In genomic region chr15:91499774-91500383, GRCh38 we compare ENCODE assay signal across 18 cellular contexts.
DNase-seq lines count a peak whose midpoint lies in the region; ATAC-seq, FAIRE-seq and TF ChIP-seq lines count a peak whose summit lies in the region.
"Had no signal": no experiment of that assay in that cellular context is flagged by ENCODE, and none has a peak within 500 bp of the region (broad histone marks: within the 10 kb centered on the region; RNA-seq: fewer than 3 reads in every experiment).

No MANE protein-coding gene starts in this region.

- H3K36me3 ChIP-seq in HUES64 (ENCODE audit: insufficient read depth, low read length) = no peaks in the 10 kb centered on the region
- no peaks in the 10 kb centered on the region for H3K36me3 ChIP-seq in H1 (ENCODE audit: control insufficient read depth in 2 of 4, insufficient read depth in 4 of 4, low read length in 3 of 4)
- no peaks in the 10 kb centered on the region for H3K36me3 ChIP-seq in neural progenitor cell
- H3K36me3 ChIP-seq in A673 (ENCODE audit: insufficient read depth, low read length, poor library complexity, severe bottlenecking) = no peaks in the 10 kb centered on the region
- no peaks in the 10 kb centered on the region for H3K36me3 ChIP-seq in pancreas
- H3K36me3 ChIP-seq: BLaER1 treated with 17β-estradiol and CSF1 and Interleukin-3, amounts not matched to agents 10 nM and 100 nM had no signal

- no peak overlapping the region for H3K4me3 ChIP-seq in HUES64 (ENCODE audit: low read length)
- no peak overlapping the region for H3K4me3 ChIP-seq in H1 (ENCODE audit: extremely low read depth in 1 of 4, insufficient read depth in 2 of 4, low read depth in 3 of 4, low read length in 4 of 4)
- no peak overlapping the region for H3K4me3 ChIP-seq in neural progenitor cell
- no peak overlapping the region for H3K4me3 ChIP-seq in A673 (ENCODE audit: low read depth, low read length, poor library complexity, severe bottlenecking)
- H3K4me3 ChIP-seq in pancreas = no peak overlapping the region
- H3K4me3 ChIP-seq: BLaER1 treated with 17β-estradiol and CSF1 and Interleukin-3, amounts not matched to agents 10 nM and 100 nM had no signal

- H2AFZ ChIP-seq in H1 (ENCODE audit: low read length) (peak overlapping the region; percentile 56), neural progenitor cell (replicated peaks) (peak overlapping the region; percentile 19)

- DNase-seq in COLO829 (ENCODE audit: low spot score) = peak; percentile 84
- no peak for DNase-seq in H1 (ENCODE audit: low read depth in 1 of 2, low spot score in 2 of 2)
- DNase-seq in neural progenitor cell (ENCODE audit: low spot score) = peak; percentile 32
- no peak for DNase-seq in A673 (ENCODE audit: low spot score)
- no peak for DNase-seq in pancreas
- no peak for DNase-seq in SHP77 treated with DMSO at 0.1 percent for 48 hours (lab: John Stamatoyannopoulos, UW)
- DNase-seq: AML-193; Calu3; CD4-positive, CD25-positive, alpha-beta regulatory T cell; DMS 273 treated with DMSO at 0.1 percent for 48 hours; GOT3; KBM-7 had no signal

- peaks cover 22% of the 10 kb centered on the region for H3K4me1 ChIP-seq in HUES64 (ENCODE audit: insufficient read depth, low read length)
- H3K4me1 ChIP-seq in H1 (replicated peaks in 1 of 4; ENCODE audit: control insufficient read depth in 3 of 4, insufficient read depth in 4 of 4, low read length in 3 of 4) = peaks cover 0 to 6% (median 3%) of the 10 kb centered on the region in 4 experiments; a peak in 3 of 7 replicates
- H3K4me1 ChIP-seq in neural progenitor cell = peaks cover 14% of the 10 kb centered on the region
- H3K4me1 ChIP-seq in A673 (ENCODE audit: insufficient read depth, low read length, poor library complexity, severe bottlenecking) = no peaks in the 10 kb centered on the region
- H3K4me1 ChIP-seq in pancreas = no peaks in the 10 kb centered on the region
- H3K4me1 ChIP-seq: BLaER1 treated with 17β-estradiol and CSF1 and Interleukin-3, amounts not matched to agents 10 nM and 100 nM had no signal

- H3K36me3 Mint-ChIP-seq in neural progenitor cell = no peaks in the 10 kb centered on the region
- H3K36me3 Mint-ChIP-seq: CD4-positive, CD25-positive, alpha-beta regulatory T cell had no signal

- H3K4me2 ChIP-seq in H1 (ENCODE audit: insufficient read depth in 1 of 2, low read depth in 2 of 2, low read length in 2 of 2) (no peak overlapping the region), neural progenitor cell (peak overlapping the region; percentile 58)
- H3K4me2 ChIP-seq: BLaER1 treated with 17β-estradiol and CSF1 and Interleukin-3, amounts not matched to agents 10 nM and 100 nM had no signal

- CTCF ChIA-PET in H1 (lab: Charles Lee; ENCODE audit: partially characterized antibody) (interaction anchor here (0.6 to 0.7 kb wide), 2 partner anchors 312 to 352 kb away, joined by 3 read pairs; no protein-coding TSS in a partner anchor), A673 (lab: Charles Lee) (no interaction called here)

- peaks cover 14% of the 10 kb centered on the region for H3F3A ChIP-seq in neural progenitor cell (ENCODE audit: low read depth)

- H4K5ac ChIP-seq in H1 (ENCODE audit: insufficient read length, low read depth, low read length) = no peak overlapping the region

- H3K4ac ChIP-seq in H1 (replicated peaks; ENCODE audit: insufficient read length, low read depth, low read length) = no peak overlapping the region

- H2BK20ac ChIP-seq in H1 (ENCODE audit: low read length) = no peak overlapping the region

- H3K9ac ChIP-seq in HUES64 (ENCODE audit: low read depth, low read length) (0 out of 2 replicates have a peak overlapping the region, but pooled peaks have one; percentile 1), H1 (replicated peaks in 1 of 4; ENCODE audit: extremely low read depth in 1 of 4, low read depth in 3 of 4, low read length in 3 of 4) (no peak overlapping the region), neural progenitor cell (no peak overlapping the region)
- H3K9ac ChIP-seq: BLaER1 treated with 17β-estradiol and CSF1 and Interleukin-3, amounts not matched to agents 10 nM and 100 nM had no signal

- intact Hi-C loops in A673 (cut with micrococcal nuclease; ENCODE audit: unreplicated experiment) = no loop called here
- intact Hi-C loops in pancreas (cut with DNase I) = no loop called here

- BruUV-seq in A673 (replicated peaks; lab: Mats Ljungman, UMichigan) = no TSS peak

- H4K20me1 ChIP-seq in H1 (replicated peaks in 1 of 2; ENCODE audit: control insufficient read depth in 1 of 2, insufficient read depth in 2 of 2, low read length in 2 of 2) (no peaks in the 10 kb centered on the region), neural progenitor cell (ENCODE audit: low read depth) (no peaks in the 10 kb centered on the region)
- H4K20me1 ChIP-seq: BLaER1 treated with 17β-estradiol and CSF1 and Interleukin-3, amounts not matched to agents 10 nM and 100 nM had no signal

- H3K79me2 ChIP-seq in H1 (ENCODE audit: control insufficient read depth in 1 of 2, insufficient read depth in 2 of 2, low read length in 2 of 2) (no peaks in the 10 kb centered on the region), neural progenitor cell (ENCODE audit: low read depth) (no peaks in the 10 kb centered on the region)

- peaks cover 14% of the 10 kb centered on the region for H3K4me1 Mint-ChIP-seq in neural progenitor cell

- H2BK12ac ChIP-seq in H1 (ENCODE audit: low read depth, low read length) = no peak overlapping the region

- TF ChIP-seq CTCF in H1 (IDR thresholded peaks at IDR 0.05; ENCODE audit: control extremely low read depth in 1 of 3, insufficient read depth in 1 of 3, low read depth in 1 of 3, low read length in 3 of 3) (no peak), neural progenitor cell (IDR thresholded peaks at IDR 0.05) (no peak), A673 (conservative IDR thresholded peaks at IDR 0.05; ENCODE audit: low read depth, low read length) (no peak), pancreas (IDR thresholded peaks at IDR 0.05) (no peak)

- no peak for TF ChIP-seq POLR2A in H1 (IDR thresholded peaks at IDR 0.05; ENCODE audit: control extremely low read depth in 1 of 2, low read depth in 2 of 2, low read length in 2 of 2)

- H2AK5ac ChIP-seq in H1 (ENCODE audit: low read depth, low read length) = no peak overlapping the region

- no peak for TF ChIP-seq EP300 in H1 (IDR thresholded peaks at IDR 0.05; ENCODE audit: borderline replicate concordance in 1 of 2, low read depth in 2 of 2, low read length in 2 of 2)

- H2BK120ac ChIP-seq in H1 (replicated peaks; ENCODE audit: low read depth, low read length) = no peak overlapping the region

- peaks cover 4% of the 10 kb centered on the region for H3K9me3 Mint-ChIP-seq in neural progenitor cell

- no peak overlapping the region for H3K14ac ChIP-seq in H1 (ENCODE audit: insufficient read length)

- TF ChIP-seq RAD21 in H1 (IDR thresholded peaks at IDR 0.05 in 1 of 2, conservative IDR thresholded peaks at IDR 0.05 in 1 of 2; ENCODE audit: low read depth in 2 of 2, low read length in 2 of 2) = no peak

- H3K27ac Mint-ChIP-seq in neural progenitor cell = no peak overlapping the region

- WGBS in HUES64 = 48% methylated on average over 5 of the region's 5 CpGs
- WGBS in H1 (ENCODE audit: extremely low coverage in 1 of 2, insufficient coverage in 1 of 2, insufficient read length in 1 of 2, insufficient replicate concordance in 2 of 2, low coverage in 1 of 2, low lambda C conversion rate in 2 of 2, missing lambda C conversion rate in 1 of 2), 2 experiments = 83% methylated on average over 5 of the region's 5 CpGs; no CpG with 5 or more reads in 1 of the 2 experiments
- WGBS in pancreas, 2 donors = 85 to 95% methylated on average over 5 of the region's 5 CpGs

- no peak overlapping the region for H3K4me3 Mint-ChIP-seq in neural progenitor cell

- H3K9me3 ChIP-seq in HUES64 (ENCODE audit: insufficient read depth, low read depth, low read length) (no peaks in the 10 kb centered on the region), H1 (ENCODE audit: insufficient read depth in 2 of 2, low read depth in 1 of 2, low read length in 1 of 2) (no peaks in the 10 kb centered on the region), neural progenitor cell (ENCODE audit: low read depth) (no peaks in the 10 kb centered on the region), A673 (ENCODE audit: low read depth, low read length, poor library complexity, severe bottlenecking) (no peaks in the 10 kb centered on the region), pancreas (no peaks in the 10 kb centered on the region)
- H3K9me3 ChIP-seq: BLaER1 treated with 17β-estradiol and CSF1 and Interleukin-3, amounts not matched to agents 10 nM and 100 nM had no signal

- H3K27me3 Mint-ChIP-seq in neural progenitor cell (ENCODE audit: insufficient read depth, low read depth) = peaks cover 3% of the 10 kb centered on the region

- no peak overlapping the region for H4K8ac ChIP-seq in H1 (ENCODE audit: extremely low read depth, insufficient read depth, low read length)

- no peak overlapping the region for H3K56ac ChIP-seq in H1 (replicated peaks; ENCODE audit: insufficient read length, low read depth, low read length)

- H3K23ac ChIP-seq in H1 (ENCODE audit: insufficient read length) = no peak overlapping the region

- H2BK15ac ChIP-seq in H1 (ENCODE audit: low read length) = no peak overlapping the region

- no peak overlapping the region for H3K18ac ChIP-seq in H1 (ENCODE audit: extremely low read depth, low read length)

- ATAC-seq in pancreas = no peak
- ATAC-seq: HCT116 had no signal

- H3K79me1 ChIP-seq in H1 (ENCODE audit: low read depth, low read length) = no peaks in the 10 kb centered on the region

- no peak overlapping the region for H2BK5ac ChIP-seq in H1 (ENCODE audit: low read depth, low read length)

- no peak overlapping the region for H4K91ac ChIP-seq in H1 (replicated peaks; ENCODE audit: insufficient read length, low read length)

- H3K27ac ChIP-seq in HUES64 (ENCODE audit: low read depth, low read length) = peak overlapping the region; percentile 60
- no peak overlapping the region for H3K27ac ChIP-seq in H1 (ENCODE audit: low read depth, low read length)
- H3K27ac ChIP-seq in neural progenitor cell = peak overlapping the region; percentile 14
- H3K27ac ChIP-seq in A673 (ENCODE audit: low read depth, low read length, poor library complexity, severe bottlenecking) = no peak overlapping the region
- H3K27ac ChIP-seq in pancreas = no peak overlapping the region
- H3K27ac ChIP-seq: 22Rv1; BLaER1 treated with 17β-estradiol and CSF1 and Interleukin-3, amounts not matched to agents 10 nM and 100 nM had no signal

- FAIRE-seq in H1 (lab: Jason Lieb, UNC) = peak; percentile 19
- no peak for FAIRE-seq in pancreas (lab: Jason Lieb, UNC)
- FAIRE-seq: GM18507, HTR-8/SVneo had no signal

- H3K27me3 ChIP-seq in HUES64 (ENCODE audit: insufficient read depth, low read length) (no peaks in the 10 kb centered on the region), H1 (replicated peaks in 1 of 4; ENCODE audit: control insufficient read depth in 3 of 4, extremely low read depth in 1 of 4, insufficient read depth in 3 of 4, low read length in 3 of 4) (no peaks in the 10 kb centered on the region), neural progenitor cell (no peaks in the 10 kb centered on the region), A673 (replicated peaks; ENCODE audit: insufficient read depth, low read depth, low read length, poor library complexity) (no peaks in the 10 kb centered on the region), pancreas (no peaks in the 10 kb centered on the region)
- H3K27me3 ChIP-seq: BLaER1 treated with 17β-estradiol and CSF1 and Interleukin-3, amounts not matched to agents 10 nM and 100 nM had no signal

- POLR2A ChIA-PET in H1 (lab: Charles Lee; ENCODE audit: partially characterized antibody) = interaction anchor here (0.9 to 1.0 kb wide), 2 partner anchors 8 to 10 kb away, joined by 3 read pairs; no protein-coding TSS in a partner anchor
- POLR2A ChIA-PET in A673 (lab: Charles Lee; ENCODE audit: low non-redundant PET) = no interaction called here

- H3K23me2 ChIP-seq in H1 (ENCODE audit: low read depth, low read length) = no peaks in the 10 kb centered on the region

Comparison
In these comparisons a context has a peak if more than half of its experiments do, and no peak if none do; other contexts are left out.
1. DNase-seq: peak in COLO829 (single experiment) and neural progenitor cell (single experiment); none in H1 (0 of 2), A673 (single experiment), pancreas (0 of 6) and SHP77 treated with DMSO at 0.1 percent for 48 hours (single experiment).
2. H3K27ac ChIP-seq: peak in HUES64 (single experiment) and neural progenitor cell (single experiment); none in H1 (single experiment), A673 (single experiment) and pancreas (0 of 4).